In the genomic region with DNA sequence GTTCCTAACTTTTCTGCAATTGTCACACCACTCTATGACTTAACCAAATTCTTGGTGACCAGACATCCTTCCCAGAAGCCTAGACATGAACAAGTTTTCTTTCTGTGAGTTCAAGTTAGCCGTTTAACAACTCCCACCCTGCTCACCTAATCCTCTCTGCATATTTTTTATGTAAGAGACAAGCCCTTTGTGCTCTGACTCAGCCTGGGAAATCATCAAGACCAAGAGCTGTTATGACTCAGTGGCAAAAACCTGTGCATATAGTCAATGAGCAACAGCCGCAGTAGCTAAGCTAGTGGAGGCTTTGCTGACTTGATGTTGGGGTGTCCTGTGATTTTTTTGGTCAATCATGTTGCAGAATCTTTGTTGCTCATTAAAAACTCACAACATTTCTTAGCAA, we compare ENCODE assay signal across 8 cellular contexts.
DNase-seq lines count a peak whose midpoint lies in the region; ATAC-seq and TF ChIP-seq lines count a peak whose summit lies in the region.
"Had no signal": no experiment of that assay in that cellular context is flagged by ENCODE, and none has a peak within 500 bp of the region (broad histone marks: within the 10 kb centered on the region; RNA-seq: fewer than 3 reads in every experiment).

No MANE protein-coding gene starts in this region.

- H3K27me3 ChIP-seq in SJCRH30 = no peaks in the 10 kb centered on the region

- peaks cover 3% of the 10 kb centered on the region for H3K27me3 Mint-ChIP-seq in endothelial cell (ENCODE audit: unreplicated experiment)

- H3K36me3 Mint-ChIP-seq in endothelial cell (ENCODE audit: low read depth, unreplicated experiment) = no peaks in the 10 kb centered on the region

- TF ChIP-seq CTCF in endothelial cell (IDR thresholded peaks at IDR 0.05; ENCODE audit: unreplicated experiment) = no peak

- peak; percentile 99 for ATAC-seq in GM18909 (IDR thresholded peaks at IDR 0.05; ENCODE audit: poor library complexity, unreplicated experiment)
- peak; percentile 88 for ATAC-seq in HG02798 (IDR thresholded peaks at IDR 0.05; ENCODE audit: poor library complexity, unreplicated experiment)

- peaks cover 35% of the 10 kb centered on the region for H3K4me1 ChIP-seq in SJCRH30

- H3K9me3 Mint-ChIP-seq in endothelial cell (ENCODE audit: unreplicated experiment) = no peaks in the 10 kb centered on the region

- H3K4me1 Mint-ChIP-seq in endothelial cell (ENCODE audit: unreplicated experiment) = no peaks in the 10 kb centered on the region

- no peak overlapping the region for H3K4me3 Mint-ChIP-seq in endothelial cell (ENCODE audit: unreplicated experiment)

- H3K4me3 ChIP-seq in SJCRH30 = no peak overlapping the region

- DNase-seq in SJCRH30 = peak; percentile 48 to 62
- DNase-seq in renal cortical epithelial cell (ENCODE audit: low read depth) = peak; percentile 96
- no peak for DNase-seq in NCI-H82 treated with DMSO at 0.1 percent for 48 hours (lab: John Stamatoyannopoulos, UW; ENCODE audit: unreplicated experiment)
- DNase-seq in HuH-7.5 (ENCODE audit: low spot score) = no peak
- DNase-seq in endothelial cell (ENCODE audit: low spot score) = no peak
- DNase-seq: WERI-Rb-1 had no signal

- peak overlapping the region; percentile 6; the same call in 1 of the 2 replicates for H3K27ac ChIP-seq in SJCRH30
- H3K27ac ChIP-seq: WERI-Rb-1 had no signal

- no peaks in the 10 kb centered on the region for H3K9me3 ChIP-seq in SJCRH30 (replicated peaks)

- H3K36me3 ChIP-seq in SJCRH30 = no peaks in the 10 kb centered on the region
- H3K36me3 ChIP-seq: WERI-Rb-1 had no signal

- H3K27ac Mint-ChIP-seq in endothelial cell (ENCODE audit: unreplicated experiment) = no peak overlapping the region

Comparison
In these comparisons a context has a peak if more than half of its experiments do, and no peak if none do; other contexts are left out.
1. DNase-seq: peak in SJCRH30 (2 of 2) and renal cortical epithelial cell (single experiment); none in NCI-H82 treated with DMSO at 0.1 percent for 48 hours (single experiment), HuH-7.5 (single experiment) and endothelial cell (single experiment).